Comparison of ENCODE assay signal across 11 cellular contexts in genomic region chr14:93081875-93082570, GRCh38. TPM values are rescaled to one million over a fixed set of nuclear protein-coding genes. Genes with fewer than 3 reads are reported as not detected.
DNase-seq lines count a peak whose midpoint lies in the region; ATAC-seq and TF ChIP-seq lines count a peak whose summit lies in the region.
"Had no signal": no experiment of that assay in that cellular context is flagged by ENCODE, and none has a peak within 500 bp of the region (broad histone marks: within the 10 kb centered on the region; RNA-seq: fewer than 3 reads in every experiment).

No MANE protein-coding gene starts in this region.

- no peak overlapping the region for H3K27ac ChIP-seq in CD4-positive, alpha-beta T cell (ENCODE audit: low read depth, low read length)

- intact Hi-C loops in CD4-positive, alpha-beta T cell (cut with DNase I, micrococcal nuclease), result no loop called here

- no peaks in the 10 kb centered on the region for H3K9me3 Mint-ChIP-seq in CD4-positive, alpha-beta T cell
- H3K9me3 Mint-ChIP-seq in activated naive CD8-positive, alpha-beta T cell (ENCODE audit: low read depth), result no peaks in the 10 kb centered on the region
- no peaks in the 10 kb centered on the region for H3K9me3 Mint-ChIP-seq in neural crest cell

- no peak for TF ChIP-seq CTCF in CD4-positive, alpha-beta T cell (IDR thresholded peaks at IDR 0.05)
- TF ChIP-seq CTCF in neural crest cell (conservative IDR thresholded peaks at IDR 0.05), result no peak

- peak overlapping the region; percentile 13 for H3K4me3 Mint-ChIP-seq in CD4-positive, alpha-beta T cell
- H3K4me3 Mint-ChIP-seq in activated naive CD8-positive, alpha-beta T cell, result peak overlapping the region; percentile 44
- no peak overlapping the region for H3K4me3 Mint-ChIP-seq in neural crest cell

- peaks cover 23% of the 10 kb centered on the region for H3K4me1 Mint-ChIP-seq in CD4-positive, alpha-beta T cell (ENCODE audit: low read depth)
- H3K4me1 Mint-ChIP-seq in activated naive CD8-positive, alpha-beta T cell (ENCODE audit: low read depth), result peaks cover 85% of the 10 kb centered on the region
- H3K4me1 Mint-ChIP-seq in neural crest cell, result peaks cover 46% of the 10 kb centered on the region

- peak overlapping the region; percentile 47 for H3K27ac Mint-ChIP-seq in CD4-positive, alpha-beta T cell
- H3K27ac Mint-ChIP-seq in activated naive CD8-positive, alpha-beta T cell, result peak overlapping the region; percentile 92
- H3K27ac Mint-ChIP-seq in neural crest cell (ENCODE audit: unreplicated experiment), result peak overlapping the region; percentile 67

- no peaks in the 10 kb centered on the region for H3K9me3 ChIP-seq in CD4-positive, alpha-beta T cell (ENCODE audit: control insufficient read depth, low read length)

- no peaks in the 10 kb centered on the region for H3K27me3 Mint-ChIP-seq in CD4-positive, alpha-beta T cell
- no peaks in the 10 kb centered on the region for H3K27me3 Mint-ChIP-seq in activated naive CD8-positive, alpha-beta T cell
- no peaks in the 10 kb centered on the region for H3K27me3 Mint-ChIP-seq in neural crest cell (ENCODE audit: low read depth)

- CTCF ChIA-PET in CD4-positive, alpha-beta T cell (lab: Charles Lee), result no interaction called here

- no peaks in the 10 kb centered on the region for H3K36me3 Mint-ChIP-seq in CD4-positive, alpha-beta T cell (ENCODE audit: low read depth)
- H3K36me3 Mint-ChIP-seq in activated naive CD8-positive, alpha-beta T cell, result no peaks in the 10 kb centered on the region
- no peaks in the 10 kb centered on the region for H3K36me3 Mint-ChIP-seq in neural crest cell (ENCODE audit: low read depth)

- peak in 1 of 10 experiments; percentile 24 for DNase-seq in CD4-positive, alpha-beta T cell
- DNase-seq in NCI-H524 treated with DMSO at 0.1 percent for 48 hours (lab: John Stamatoyannopoulos, UW) (peak; percentile 18), neural crest cell (ENCODE audit: low read depth, low spot score) (no peak), H4 (ENCODE audit: low spot score) (no peak)
- DNase-seq: mammary epithelial cell, NCI-H1048, SHP77 had no signal

- H3K27me3 ChIP-seq in CD4-positive, alpha-beta T cell (ENCODE audit: control insufficient read depth, insufficient read depth, low read length), result no peaks in the 10 kb centered on the region

- POLR2A ChIA-PET in CD4-positive, alpha-beta T cell (lab: Charles Lee), result no interaction called here

- ATAC-seq in CD4-positive, alpha-beta T cell (ENCODE audit: poor library complexity), result no peak
- ATAC-seq in HG03039 (IDR thresholded peaks at IDR 0.05; ENCODE audit: unreplicated experiment) (no peak), HG02571 (IDR thresholded peaks at IDR 0.05; ENCODE audit: unreplicated experiment) (no peak), HG03571 (IDR thresholded peaks at IDR 0.05; ENCODE audit: unreplicated experiment) (no peak)

RNA-seq across cellular contexts. Expression of gene ITPK1, which starts 33.7 kb away (rescaled TPM):
- total RNA-seq in CD4-positive, alpha-beta T cell, result 10 to 100 TPM; 19.0 to 20.6 TPM
- 59.8 and 63.8 TPM in 2 replicates for total RNA-seq in neural crest cell
- 18.8 and 24.0 TPM in 2 replicates for total RNA-seq in H4 (2014; rRNA removed; shearing (Covaris generic))
